In the genomic region with DNA sequence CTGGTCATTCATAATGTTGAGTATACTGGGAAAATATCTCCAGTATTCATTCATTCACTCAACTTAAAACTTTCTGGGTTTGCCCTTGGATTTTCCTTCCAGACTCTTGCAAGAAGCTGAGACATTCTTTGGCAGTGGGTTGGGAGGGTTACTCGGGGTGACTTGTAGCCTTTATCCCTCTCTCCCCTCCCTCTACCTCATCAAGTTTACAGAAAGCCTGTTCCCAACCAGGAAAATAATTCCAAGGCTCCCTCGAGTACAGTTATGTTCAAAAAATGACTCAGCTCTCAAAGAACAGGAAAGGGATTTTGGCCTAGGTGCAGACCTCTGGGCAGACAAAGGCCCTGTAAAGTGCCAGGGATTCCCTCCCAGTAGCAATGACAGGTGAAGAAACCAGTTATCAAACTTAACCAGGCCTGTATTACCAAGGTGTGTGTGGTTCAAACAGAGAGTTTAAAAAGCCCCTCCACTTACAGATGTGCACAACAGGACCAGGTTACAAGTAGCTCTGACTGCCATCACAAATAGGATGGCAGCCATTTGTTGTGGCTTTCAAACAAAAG, we compare ENCODE assay signal across 16 cellular contexts. TPM values are rescaled to one million over a fixed set of nuclear protein-coding genes. Genes with fewer than 3 reads are reported as not detected.
A peak's percentile ranks its signal among the peaks of the same experiment; 100 is the strongest.
DNase-seq lines count a peak whose midpoint lies in the region; ATAC-seq and TF ChIP-seq lines count a peak whose summit lies in the region.
"Had no signal": no experiment of that assay in that cellular context is flagged by ENCODE, and none has a peak within 500 bp of the region (broad histone marks: within the 10 kb centered on the region; RNA-seq: fewer than 3 reads in every experiment).

No MANE protein-coding gene starts in this region.

- peaks cover 0 to under 1% of the 10 kb centered on the region in 2 donors for H3K9me3 Mint-ChIP-seq in stimulated activated naive CD8-positive, alpha-beta T cell treated with anti-CD3 and anti-CD28 coated beads, Interleukin-15, amount 100 ng/mL, for 72 hours
- H3K9me3 Mint-ChIP-seq: IgD-negative memory B cell; naive thymus-derived CD8-positive, alpha-beta T cell had no signal

- peaks cover 94% of the 10 kb centered on the region for H3K79me2 ChIP-seq in GM23248 (ENCODE audit: insufficient read depth)

- no peaks in the 10 kb centered on the region for H3K9me2 ChIP-seq in GM23248 (ENCODE audit: insufficient read depth)

- DNase-seq in GM23248 (peak; percentile 48), amniotic epithelial cell (ENCODE audit: low read depth) (peak; percentile 77), left ventricle myocardium inferior (no peak), NAMALWA (ENCODE audit: low spot score) (no peak), foreskin keratinocyte (no peak), NCI-H748 treated with DMSO at 0.1 percent for 48 hours (lab: John Stamatoyannopoulos, UW) (no peak)
- no peak for DNase-seq in stimulated activated naive CD8-positive, alpha-beta T cell treated with anti-CD3 and anti-CD28 coated beads, Interleukin-15, amount 100 ng/mL, for 72 hours
- DNase-seq: activated T-cell treated with anti-CD3 and anti-CD28 coated beads, Interleukin-2, amount 50 U/mL, for 48 hours; DND-41; naive thymus-derived CD8-positive, alpha-beta T cell; NCI-H2107; stimulated activated CD4-positive, alpha-beta T cell treated with anti-CD3 and anti-CD28 coated beads, Interleukin-2, amount 100 ng/mL, for 48 hours had no signal

- H3K4me3 Mint-ChIP-seq in stimulated activated naive CD8-positive, alpha-beta T cell treated with anti-CD3 and anti-CD28 coated beads, Interleukin-15, amount 100 ng/mL, for 72 hours: no peak overlapping the region
- H3K4me3 Mint-ChIP-seq: IgD-negative memory B cell; naive thymus-derived CD8-positive, alpha-beta T cell had no signal

- peak overlapping the region; percentile 85 to 92 for H3K27ac Mint-ChIP-seq in stimulated activated naive CD8-positive, alpha-beta T cell treated with anti-CD3 and anti-CD28 coated beads, Interleukin-15, amount 100 ng/mL, for 72 hours

- intact Hi-C loops in left ventricle myocardium inferior (cut with micrococcal nuclease): no loop called here

- peak; percentile 57 for ATAC-seq in stimulated activated naive CD8-positive, alpha-beta T cell treated with anti-CD3 and anti-CD28 coated beads, Interleukin-15, amount 100 ng/mL, for 72 hours
- no peak for ATAC-seq in GM19467 (IDR thresholded peaks at IDR 0.05; ENCODE audit: unreplicated experiment)
- ATAC-seq in foreskin keratinocyte: no peak
- ATAC-seq: naive thymus-derived CD8-positive, alpha-beta T cell had no signal

- H3K4me1 ChIP-seq in GM23248 (ENCODE audit: insufficient read depth) (peaks cover 40% of the 10 kb centered on the region), left ventricle myocardium inferior (peaks cover 66% of the 10 kb centered on the region), foreskin keratinocyte (peaks cover 17% of the 10 kb centered on the region)

- no peaks in the 10 kb centered on the region for H4K20me1 ChIP-seq in GM23248 (ENCODE audit: insufficient read depth)

- in situ Hi-C loops in GM23248 (cut with MboI): no loop called here

- H3K27me3 ChIP-seq in GM23248 (replicated peaks; ENCODE audit: insufficient read depth) (no peaks in the 10 kb centered on the region), left ventricle myocardium inferior (ENCODE audit: low read depth) (no peaks in the 10 kb centered on the region), foreskin keratinocyte (no peaks in the 10 kb centered on the region)
- H3K27me3 ChIP-seq: tibial artery had no signal

- TF ChIP-seq CTCF in left ventricle myocardium inferior (IDR thresholded peaks at IDR 0.05; ENCODE audit: borderline replicate concordance) (no peak), foreskin keratinocyte (conservative IDR thresholded peaks at IDR 0.05) (no peak)

- no peak overlapping the region for H2AFZ ChIP-seq in GM23248

- no peak overlapping the region for H3K9ac ChIP-seq in GM23248

- H3K4me2 ChIP-seq in GM23248 (ENCODE audit: unreplicated experiment): no peak overlapping the region

- H3F3A ChIP-seq in GM23248 (ENCODE audit: insufficient read depth): peaks cover 27% of the 10 kb centered on the region

- no peaks in the 10 kb centered on the region for H3K27me3 Mint-ChIP-seq in stimulated activated naive CD8-positive, alpha-beta T cell treated with anti-CD3 and anti-CD28 coated beads, Interleukin-15, amount 100 ng/mL, for 72 hours
- H3K27me3 Mint-ChIP-seq: IgD-negative memory B cell; naive thymus-derived CD8-positive, alpha-beta T cell had no signal

- WGBS in GM23248 (ENCODE audit: low coverage in 1 of 2, low lambda C conversion rate in 2 of 2, missing lambda C conversion rate in 2 of 2), 2 experiments: 4 to 9% methylated on average over 2 of the region's 2 CpGs

- H3K9me3 ChIP-seq in GM23248 (ENCODE audit: low read depth): no peaks in the 10 kb centered on the region
- no peaks in the 10 kb centered on the region for H3K9me3 ChIP-seq in left ventricle myocardium inferior (replicated peaks)
- H3K9me3 ChIP-seq: tibial artery had no signal

- H3K4me1 Mint-ChIP-seq in stimulated activated naive CD8-positive, alpha-beta T cell treated with anti-CD3 and anti-CD28 coated beads, Interleukin-15, amount 100 ng/mL, for 72 hours: peaks cover 55% of the 10 kb centered on the region

- H3K4me3 ChIP-seq in GM23248 (no peak overlapping the region), left ventricle myocardium inferior (no peak overlapping the region)
- H3K4me3 ChIP-seq: coronary artery, tibial artery had no signal

- H3K36me3 ChIP-seq in GM23248 (ENCODE audit: low read depth) (peaks cover 7% of the 10 kb centered on the region; the same call in 1 of the 2 replicates), left ventricle myocardium inferior (peaks cover 34% of the 10 kb centered on the region)

- H3K27ac ChIP-seq in GM23248 (peak overlapping the region; percentile 44), left ventricle myocardium inferior (replicated peaks) (peak overlapping the region; percentile 75), foreskin keratinocyte (no peak overlapping the region)
- H3K27ac ChIP-seq: tibial artery had no signal

RNA-seq across cellular contexts. Expression of gene FKBP1A, which starts 22.2 kb away (rescaled TPM):
- total RNA-seq in GM23248 (2014; rRNA removed; shearing (Covaris generic)): 150 and 162 TPM in 2 replicates
- polyA plus RNA-seq in GM23248 (2016; fragmentation: Nextera tagmentation; extraction: Ambion mirVana): 844 and 887 TPM in 2 replicates
- total RNA-seq in left ventricle myocardium inferior: 124 TPM
- total RNA-seq in foreskin keratinocyte: 316 and 364 TPM in 2 replicates
- 526 and 553 TPM in 2 replicates for polyA plus RNA-seq in foreskin keratinocyte

RNA-seq across cellular contexts. Expression of gene SDCBP2, which starts 41.7 kb away (rescaled TPM):
- total RNA-seq in GM23248 (2014; rRNA removed; shearing (Covaris generic)): 4.9 and 5.5 TPM in 2 replicates
- 4.1 and 4.2 TPM in 2 replicates for polyA plus RNA-seq in GM23248 (2016; fragmentation: Nextera tagmentation; extraction: Ambion mirVana)
- total RNA-seq in left ventricle myocardium inferior: 2.2 TPM
- total RNA-seq in foreskin keratinocyte: 2.9 and 5.3 TPM in 2 replicates
- polyA plus RNA-seq in foreskin keratinocyte: 3.8 and 6.3 TPM in 2 replicates

Comparison
In these comparisons a context has a peak if more than half of its experiments do, and no peak if none do; other contexts are left out.
1. DNase-seq: peak in GM23248 (single experiment) and amniotic epithelial cell (single experiment); none in left ventricle myocardium inferior (single experiment), stimulated activated naive CD8-positive, alpha-beta T cell treated with anti-CD3 and anti-CD28 coated beads, Interleukin-15, amount 100 ng/mL, for 72 hours (0 of 2), NAMALWA (single experiment), foreskin keratinocyte (0 of 2) and NCI-H748 treated with DMSO at 0.1 percent for 48 hours (single experiment).